Comparison of ENCODE assay signal across 1 cellular context in genomic region chr14:22829661-22830328, GRCh38.
TF ChIP-seq lines count a peak whose summit lies in the region.

Gene MRPL52 (plus strand): TSS chr14:22829887. CDS start chr14:22829913, 26 bp downstream.

TF ChIP-seq in HepG2, 621 proteins besides CTCF, POLR2A, EP300 and RAD21 (continued from another document and continues in another):
- peak; percentile 87; the same call in 1 of the 2 replicates for TF ChIP-seq GFI1 (CRISPR knock-in tag; IDR thresholded peaks at IDR 0.05; ENCODE audit: borderline replicate concordance)
- no peak; the same call in 1 of the 2 replicates for TF ChIP-seq SNAPC5 (CRISPR knock-in tag; IDR thresholded peaks at IDR 0.05; ENCODE audit: borderline replicate concordance)
- TF ChIP-seq SMAD3 (CRISPR knock-in tag; IDR thresholded peaks at IDR 0.05), result peak; percentile 90
- peak; percentile 93 for TF ChIP-seq ZNF574 (CRISPR knock-in tag; IDR thresholded peaks at IDR 0.05)
- peak; percentile 87 for TF ChIP-seq EED (CRISPR knock-in tag; IDR thresholded peaks at IDR 0.05)
- peak; percentile 86; the same call in 1 of the 2 replicates for TF ChIP-seq ZNF558 (CRISPR knock-in tag; IDR thresholded peaks at IDR 0.05; ENCODE audit: borderline replicate concordance)
- peak; percentile 88; the same call in 1 of the 2 replicates for TF ChIP-seq ZNF773 (CRISPR knock-in tag; IDR thresholded peaks at IDR 0.05; ENCODE audit: borderline replicate concordance)
- peak; percentile 77; the same call in 1 of the 2 replicates for TF ChIP-seq ZNF572 (CRISPR knock-in tag; IDR thresholded peaks at IDR 0.05)
- peak; percentile 74; the same call in 1 of the 2 replicates for TF ChIP-seq YEATS4 (CRISPR knock-in tag; IDR thresholded peaks at IDR 0.05; ENCODE audit: borderline replicate concordance)
- TF ChIP-seq RFX1 (IDR thresholded peaks at IDR 0.05), result no peak
- TF ChIP-seq SP2 (CRISPR knock-in tag; IDR thresholded peaks at IDR 0.05), result 0 out of 2 replicates have a peak, but pooled peaks have one; percentile 50
- peak; percentile 90 for TF ChIP-seq SP4 (CRISPR knock-in tag; IDR thresholded peaks at IDR 0.05)
- peak; percentile 70 for TF ChIP-seq HNF1A (IDR thresholded peaks at IDR 0.05; ENCODE audit: low read depth)
- peak; percentile 78 for TF ChIP-seq HNF1A (CRISPR knock-in tag; IDR thresholded peaks at IDR 0.05; ENCODE audit: borderline replicate concordance)
- TF ChIP-seq HNRNPH1 (optimal IDR thresholded peaks at IDR 0.05; ENCODE audit: low read depth, low read length), result peak; percentile 44
- TF ChIP-seq FOXA3 (CRISPR knock-in tag; IDR thresholded peaks at IDR 0.05), result peak; percentile 3; the same call in 1 of the 2 replicates
- TF ChIP-seq ZNF292 (CRISPR knock-in tag; IDR thresholded peaks at IDR 0.05; ENCODE audit: borderline replicate concordance, low read depth), result peak; percentile 83
- TF ChIP-seq AGO2 (optimal IDR thresholded peaks at IDR 0.05; ENCODE audit: low read depth, low read length), result peak; percentile 91
- peak; percentile 72; the same call in 1 of the 2 replicates for TF ChIP-seq PITX1 (CRISPR knock-in tag; IDR thresholded peaks at IDR 0.05)
- peak; percentile 66; the same call in 1 of the 2 replicates for TF ChIP-seq NFAT5 (CRISPR knock-in tag; IDR thresholded peaks at IDR 0.05)
- peak; percentile 77 for TF ChIP-seq TARDBP (CRISPR knock-in tag; IDR thresholded peaks at IDR 0.05)
- TF ChIP-seq ZNF124 (CRISPR knock-in tag; IDR thresholded peaks at IDR 0.05), result peak; percentile 45; the same call in 1 of the 2 replicates
- no peak for TF ChIP-seq CEBPZ (IDR thresholded peaks at IDR 0.05; ENCODE audit: low read length)
- no peak; the same call in 1 of the 2 replicates for TF ChIP-seq SOX13 (IDR thresholded peaks at IDR 0.05)
- peak in 1 of 2 experiments; percentile 33; a peak in 1 of 4 replicates for TF ChIP-seq SOX13 (CRISPR knock-in tag; conservative IDR thresholded peaks at IDR 0.05 in 1 of 2, IDR thresholded peaks at IDR 0.05 in 1 of 2)
- peak; percentile 77; the same call in 1 of the 2 replicates for TF ChIP-seq ZBED4 (CRISPR knock-in tag; IDR thresholded peaks at IDR 0.05; ENCODE audit: borderline replicate concordance)
- peak; percentile 99 for TF ChIP-seq ELF1 (CRISPR knock-in tag; IDR thresholded peaks at IDR 0.05)
- no peak for TF ChIP-seq TCF7 (IDR thresholded peaks at IDR 0.05; ENCODE audit: low read depth)
- peak; percentile 79 for TF ChIP-seq FOXK1 (CRISPR knock-in tag; IDR thresholded peaks at IDR 0.05; ENCODE audit: borderline replicate concordance, low read depth)
- 0 out of 2 replicates have a peak, but pooled peaks have one; percentile 67 for TF ChIP-seq ZXDC (CRISPR knock-in tag; IDR thresholded peaks at IDR 0.05)
- 0 out of 2 replicates have a peak, but pooled peaks have one; percentile 80 for TF ChIP-seq ZNF34 (CRISPR knock-in tag; IDR thresholded peaks at IDR 0.05; ENCODE audit: borderline replicate concordance)
